In the genomic region with DNA sequence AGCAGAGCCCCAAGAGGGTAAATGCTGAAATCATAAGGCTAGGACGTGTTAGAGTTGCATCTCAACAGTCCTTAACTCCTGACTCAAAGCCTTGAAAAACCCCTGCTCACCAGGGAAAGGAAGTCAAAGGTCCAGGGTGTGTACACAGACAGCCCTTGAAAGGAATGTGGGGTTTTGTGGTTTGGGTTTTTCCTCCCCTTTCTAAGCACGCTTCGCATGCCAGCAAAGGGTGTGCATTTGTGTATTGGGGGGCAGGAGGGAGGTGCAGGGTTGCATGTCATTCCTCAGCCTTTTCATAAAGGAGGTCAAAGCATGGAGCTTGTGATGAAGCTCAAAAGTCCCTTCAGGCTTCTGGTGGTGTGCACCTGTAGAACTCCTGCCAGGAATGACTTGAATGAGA, we compare ENCODE assay signal across 2 cellular contexts.
A peak's percentile ranks its signal among the peaks of the same experiment; 100 is the strongest.
TF ChIP-seq lines count a peak whose summit lies in the region.

No MANE protein-coding gene starts in this region.

TF ChIP-seq in Ishikawa, 13 proteins besides CTCF, POLR2A, EP300 and RAD21:
- TF ChIP-seq ZBTB7A (IDR thresholded peaks at IDR 0.05; ENCODE audit: low read depth): no peak
- no peak for TF ChIP-seq TCF12 (IDR thresholded peaks at IDR 0.05; ENCODE audit: low read depth)
- TF ChIP-seq TEAD4 (IDR thresholded peaks at IDR 0.05): peak; percentile 52
- no peak for TF ChIP-seq FOXM1 (IDR thresholded peaks at IDR 0.05; ENCODE audit: borderline replicate concordance, low read depth)

TF ChIP-seq in GM12878, 131 proteins besides CTCF, POLR2A, EP300 and RAD21:
- TF ChIP-seq ZNF207 (IDR thresholded peaks at IDR 0.05; ENCODE audit: borderline replicate concordance): no peak
- TF ChIP-seq RUNX3 (IDR thresholded peaks at IDR 0.05; ENCODE audit: low read length): peak; percentile 40
